Comparison of ENCODE assay signal across 15 cellular contexts in the genomic region with DNA sequence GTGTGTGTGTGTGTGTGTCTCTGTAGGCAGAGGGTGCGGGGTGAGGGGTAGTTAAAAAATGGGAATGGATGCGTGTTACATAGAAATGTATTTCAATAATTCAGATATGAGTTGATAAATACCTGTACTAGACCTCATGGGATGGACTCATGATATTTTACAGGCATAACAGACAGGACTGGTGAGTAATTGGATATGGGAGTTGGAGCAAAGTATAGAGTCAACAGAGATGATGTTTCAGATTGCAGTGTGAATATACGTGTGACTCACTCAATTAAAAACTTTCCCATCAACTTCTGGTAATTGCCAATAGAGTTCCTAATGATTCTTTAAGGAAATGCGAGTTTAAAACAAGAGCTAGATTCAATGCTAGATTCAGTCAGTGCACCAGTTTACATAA.
DNase-seq lines count a peak whose midpoint lies in the region; ATAC-seq and TF ChIP-seq lines count a peak whose summit lies in the region.
"Had no signal": no experiment of that assay in that cellular context is flagged by ENCODE, and none has a peak within 500 bp of the region (broad histone marks: within the 10 kb centered on the region; RNA-seq: fewer than 3 reads in every experiment).

No MANE protein-coding gene starts in this region.

- no peaks in the 10 kb centered on the region for H3K4me1 ChIP-seq in mucosa of descending colon (ENCODE audit: low read depth)
- peaks cover 6% of the 10 kb centered on the region for H3K4me1 ChIP-seq in neural progenitor cell

- no peak overlapping the region for H3K4me3 ChIP-seq in choroid plexus epithelial cell (ENCODE audit: low read depth, low read length)
- H3K4me3 ChIP-seq in mucosa of descending colon: no peak overlapping the region
- no peak overlapping the region for H3K4me3 ChIP-seq in neural progenitor cell
- H3K4me3 ChIP-seq in WERI-Rb-1 (ENCODE audit: low read depth, low read length): no peak overlapping the region
- H3K4me3 ChIP-seq: GM12878 had no signal

- H2AFZ ChIP-seq in neural progenitor cell (replicated peaks): no peak overlapping the region

- no peak overlapping the region for H3K27ac Mint-ChIP-seq in neural progenitor cell

- no peaks in the 10 kb centered on the region for H3F3A ChIP-seq in neural progenitor cell (ENCODE audit: low read depth)

- peak; percentile 50 for ATAC-seq in mucosa of descending colon
- ATAC-seq: GM12878 had no signal

- H3K27ac ChIP-seq in neural progenitor cell: no peak overlapping the region
- H3K27ac ChIP-seq in WERI-Rb-1: no peak overlapping the region
- H3K27ac ChIP-seq: C4-2B had no signal

- H3K27me3 ChIP-seq in neural progenitor cell (no peaks in the 10 kb centered on the region), WERI-Rb-1 (ENCODE audit: insufficient read depth, low read depth, severe bottlenecking) (no peaks in the 10 kb centered on the region)

- H3K9me3 Mint-ChIP-seq in neural progenitor cell: no peaks in the 10 kb centered on the region

- H3K27me3 Mint-ChIP-seq in neural progenitor cell (ENCODE audit: insufficient read depth, low read depth): no peaks in the 10 kb centered on the region

- no peaks in the 10 kb centered on the region for H3K36me3 ChIP-seq in mucosa of descending colon (ENCODE audit: low read depth)
- H3K36me3 ChIP-seq in neural progenitor cell: no peaks in the 10 kb centered on the region
- H3K36me3 ChIP-seq in WERI-Rb-1: no peaks in the 10 kb centered on the region

- no peaks in the 10 kb centered on the region for H3K79me2 ChIP-seq in neural progenitor cell (ENCODE audit: low read depth)

- no peaks in the 10 kb centered on the region for H3K4me1 Mint-ChIP-seq in neural progenitor cell

- no peak for TF ChIP-seq CTCF in choroid plexus epithelial cell (conservative IDR thresholded peaks at IDR 0.05; ENCODE audit: low read depth, low read length)
- TF ChIP-seq CTCF in mucosa of descending colon (IDR thresholded peaks at IDR 0.05): no peak
- TF ChIP-seq CTCF in neural progenitor cell (IDR thresholded peaks at IDR 0.05): no peak
- no peak for TF ChIP-seq CTCF in WERI-Rb-1 (IDR thresholded peaks at IDR 0.05; ENCODE audit: low read depth, low read length)

- H3K9ac ChIP-seq in neural progenitor cell: no peak overlapping the region

- no peak overlapping the region for H3K4me3 Mint-ChIP-seq in neural progenitor cell

- intact Hi-C loops in mucosa of descending colon (cut with DNase I, micrococcal nuclease): no loop called here

- H4K20me1 ChIP-seq in neural progenitor cell (ENCODE audit: low read depth): no peaks in the 10 kb centered on the region

- H3K9me3 ChIP-seq in mucosa of descending colon (no peaks in the 10 kb centered on the region), neural progenitor cell (ENCODE audit: low read depth) (no peaks in the 10 kb centered on the region), WERI-Rb-1 (ENCODE audit: severe bottlenecking) (no peaks in the 10 kb centered on the region)

- DNase-seq in NCI-H510A treated with DMSO at 0.1 percent for 48 hours (lab: John Stamatoyannopoulos, UW) (peak; percentile 19), NCI-H510A (lab: John Stamatoyannopoulos, UW) (no peak), NCI-H69 (lab: John Stamatoyannopoulos, UW) (peak; percentile 9), choroid plexus epithelial cell (ENCODE audit: low read depth) (peak; percentile 19), mucosa of descending colon (no peak), inferior parietal cortex (ENCODE audit: extremely low spot score) (no peak), neural progenitor cell (ENCODE audit: low spot score) (no peak), WERI-Rb-1 (no peak)
- DNase-seq: KG1, MM.1S, NCI-H1105, NCI-H187 treated with DMSO at 0.1 percent for 48 hours, Right ventricle myocardium superior had no signal

- no peak overlapping the region for H3K4me2 ChIP-seq in neural progenitor cell

- H3K36me3 Mint-ChIP-seq in neural progenitor cell: no peaks in the 10 kb centered on the region

Comparison
In these comparisons a context has a peak if more than half of its experiments do, and no peak if none do; other contexts are left out.
1. DNase-seq: peak in NCI-H510A treated with DMSO at 0.1 percent for 48 hours (single experiment), NCI-H69 (single experiment) and choroid plexus epithelial cell (single experiment); none in NCI-H510A (single experiment), mucosa of descending colon (0 of 3), inferior parietal cortex (single experiment), neural progenitor cell (single experiment) and WERI-Rb-1 (single experiment).